In the genomic region with DNA sequence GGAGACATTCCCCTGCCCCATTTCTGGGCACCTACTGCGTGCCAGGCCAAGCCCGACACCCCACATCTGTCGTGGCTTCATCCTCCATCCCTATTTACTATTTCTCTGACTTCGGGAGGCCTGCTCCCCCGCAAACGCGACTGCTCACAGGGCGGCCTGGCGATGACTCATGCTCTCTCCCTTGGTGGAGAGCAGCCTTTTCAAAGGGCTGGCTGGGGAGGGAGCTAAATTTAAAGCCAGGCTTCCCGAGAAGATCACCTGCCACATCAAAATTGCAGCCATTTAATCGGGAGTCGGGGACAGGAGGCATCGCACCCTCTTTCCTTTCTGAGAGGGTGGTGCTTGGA, we compare ENCODE assay signal across 10 cellular contexts. TPM values are rescaled to one million over a fixed set of nuclear protein-coding genes. Genes with fewer than 3 reads are reported as not detected.
DNase-seq lines count a peak whose midpoint lies in the region; ATAC-seq, FAIRE-seq and TF ChIP-seq lines count a peak whose summit lies in the region.
"Had no signal": no experiment of that assay in that cellular context is flagged by ENCODE, and none has a peak within 500 bp of the region (broad histone marks: within the 10 kb centered on the region; RNA-seq: fewer than 3 reads in every experiment).

No MANE protein-coding gene starts in this region.

- H3K4me1 Mint-ChIP-seq in neural progenitor cell: peaks cover 25% of the 10 kb centered on the region

- BruUV-seq in K562 (replicated peaks; lab: Mats Ljungman, UMichigan): no TSS peak

- peaks cover 0 to 5% of the 10 kb centered on the region in 2 experiments; a peak in 1 of 5 replicates for H3K27me3 ChIP-seq in K562 (ENCODE audit: control insufficient read depth in 2 of 2, insufficient read depth in 2 of 2, low read length in 2 of 2)
- H3K27me3 ChIP-seq in neural progenitor cell: peaks cover 23% of the 10 kb centered on the region
- H3K27me3 ChIP-seq in colonic mucosa: peaks cover 6% of the 10 kb centered on the region

- H3K4me1 ChIP-seq in K562 (replicated peaks in 1 of 2; ENCODE audit: control insufficient read depth in 2 of 2, insufficient read depth in 2 of 2, low read length in 2 of 2) (no peaks in the 10 kb centered on the region; a peak in 1 of 5 replicates), neural progenitor cell (peaks cover 5% of the 10 kb centered on the region), colonic mucosa (no peaks in the 10 kb centered on the region)

- no peak overlapping the region for H3K9ac ChIP-seq in K562 (ENCODE audit: insufficient read depth in 1 of 2, low read depth in 2 of 2, low read length in 2 of 2)
- H3K9ac ChIP-seq in neural progenitor cell: no peak overlapping the region
- no peak overlapping the region for H3K9ac ChIP-seq in colonic mucosa (ENCODE audit: low read depth in 2 of 2, low read length in 2 of 2)

- H3F3A ChIP-seq in neural progenitor cell (ENCODE audit: low read depth): peaks cover 24% of the 10 kb centered on the region

- H3K4me3 Mint-ChIP-seq in neural progenitor cell: peak overlapping the region; percentile 19

- no peaks in the 10 kb centered on the region for H3K36me3 ChIP-seq in K562 (ENCODE audit: control insufficient read depth, insufficient read depth, low read length)
- no peaks in the 10 kb centered on the region for H3K36me3 ChIP-seq in neural progenitor cell
- H3K36me3 ChIP-seq in colonic mucosa: no peaks in the 10 kb centered on the region
- H3K36me3 ChIP-seq: neutrophil had no signal

- CTCF ChIA-PET in K562 (lab: Yijun Ruan, JAX; ENCODE audit: low intra/inter-chr PET ratio): no interaction called here

- FAIRE-seq in K562 (lab: Jason Lieb, UNC): no peak

- H3K9me3 Mint-ChIP-seq in neural progenitor cell: no peaks in the 10 kb centered on the region

- H4K20me1 ChIP-seq in K562 (replicated peaks; ENCODE audit: control insufficient read depth, insufficient read depth, low read length) (no peaks in the 10 kb centered on the region), neural progenitor cell (ENCODE audit: low read depth) (no peaks in the 10 kb centered on the region)

- TF ChIP-seq EP300 in K562 (IDR thresholded peaks at IDR 0.05; ENCODE audit: low read length): no peak

- POLR2A ChIA-PET in K562 (lab: Yijun Ruan, JAX): no interaction called here

- H2AFZ ChIP-seq in K562 (ENCODE audit: low read depth, low read length): no peak overlapping the region
- no peak overlapping the region for H2AFZ ChIP-seq in neural progenitor cell (replicated peaks)

- H3K27ac ChIP-seq in K562 (ENCODE audit: extremely low read depth, low read depth, low read length): no peak overlapping the region
- no peak overlapping the region for H3K27ac ChIP-seq in neural progenitor cell
- H3K27ac ChIP-seq in colonic mucosa: no peak overlapping the region
- H3K27ac ChIP-seq: neutrophil had no signal

- TF ChIP-seq RAD21 in K562 (CRISPR knock-in tag; conservative IDR thresholded peaks at IDR 0.05 in 1 of 2, IDR thresholded peaks at IDR 0.05 in 1 of 2): no peak

- H3K27me3 Mint-ChIP-seq in neural progenitor cell (ENCODE audit: insufficient read depth, low read depth): peaks cover 9% of the 10 kb centered on the region

- H3K9me3 ChIP-seq in K562 (replicated peaks; ENCODE audit: control insufficient read depth, insufficient read depth, low read depth, low read length) (no peaks in the 10 kb centered on the region), neural progenitor cell (ENCODE audit: low read depth) (no peaks in the 10 kb centered on the region), colonic mucosa (no peaks in the 10 kb centered on the region)
- H3K9me3 ChIP-seq: neutrophil had no signal

- no peak overlapping the region for H3K4me3 ChIP-seq in K562
- H3K4me3 ChIP-seq in neural progenitor cell: no peak overlapping the region
- no peak overlapping the region for H3K4me3 ChIP-seq in colonic mucosa

- intact Hi-C loops in K562 (cut with micrococcal nuclease) (no loop called here), colonic mucosa (cut with DNase I) (no loop called here)

- no peaks in the 10 kb centered on the region for H3K9me1 ChIP-seq in K562 (ENCODE audit: control insufficient read depth, insufficient read depth, low read length)

- DNase-seq in Daoy (ENCODE audit: low read depth) (peak; percentile 86), NCI-H146 (lab: John Stamatoyannopoulos, UW) (peak; percentile 80), K562 (ENCODE audit: extremely low read depth in 1 of 4, low spot score in 3 of 4) (peak; percentile 27 to 43 (median 40)), neural progenitor cell (ENCODE audit: low spot score) (peak; percentile 48), colonic mucosa (no peak)
- no peak for DNase-seq in activated CD8-positive, alpha-beta memory T cell treated with anti-CD3 and anti-CD28 coated beads, Interleukin-2, amount 50 U/mL, for 48 hours
- DNase-seq: effector CD4-positive, alpha-beta T cell had no signal

- no peak for TF ChIP-seq CTCF in K562 (IDR thresholded peaks at IDR 0.05 in 2 of 3, conservative IDR thresholded peaks at IDR 0.05 in 1 of 3; ENCODE audit: insufficient read depth in 2 of 3, low read depth in 1 of 3, low read length in 3 of 3)
- TF ChIP-seq CTCF in neural progenitor cell (IDR thresholded peaks at IDR 0.05): no peak
- TF ChIP-seq CTCF in colonic mucosa (IDR thresholded peaks at IDR 0.05): no peak

- H3K79me2 ChIP-seq in K562 (ENCODE audit: control insufficient read depth, insufficient read depth, low read length) (no peaks in the 10 kb centered on the region), neural progenitor cell (ENCODE audit: low read depth) (no peaks in the 10 kb centered on the region)

- ATAC-seq in K562 (peak; percentile 51), HG03439 (IDR thresholded peaks at IDR 0.05; ENCODE audit: unreplicated experiment) (no peak), GM19455 (IDR thresholded peaks at IDR 0.05; ENCODE audit: unreplicated experiment) (no peak)

- in situ Hi-C loops in K562 (cut with MboI): no loop called here

- 0% methylated on average over 8 of the region's 13 CpGs for WGBS in K562 (ENCODE audit: insufficient coverage, low coverage, missing lambda C conversion rate)

- H3K4me2 ChIP-seq in K562 (ENCODE audit: insufficient read depth, low read length) (no peak overlapping the region), neural progenitor cell (peak overlapping the region; percentile 16)

- no peak for TF ChIP-seq POLR2A in K562 (conservative IDR thresholded peaks at IDR 0.05)

- no peaks in the 10 kb centered on the region for H3K36me3 Mint-ChIP-seq in neural progenitor cell

- H3K27ac Mint-ChIP-seq in neural progenitor cell: no peak overlapping the region

TF ChIP-seq in K562, 482 proteins besides CTCF, POLR2A, EP300 and RAD21:
- TF ChIP-seq RUNX1 (IDR thresholded peaks at IDR 0.05; ENCODE audit: low read depth) (no peak), ZNF134 (CRISPR knock-in tag; conservative IDR thresholded peaks at IDR 0.05) (no peak), THRAP3 (IDR thresholded peaks at IDR 0.05; ENCODE audit: borderline replicate concordance) (no peak), FOSL1 (tag; conservative IDR thresholded peaks at IDR 0.05) (peak; percentile 40), JUN (IDR thresholded peaks at IDR 0.05; ENCODE audit: borderline replicate concordance, low read depth, low read length) (peak; percentile 60), JUN (CRISPR knock-in tag; IDR thresholded peaks at IDR 0.05; ENCODE audit: borderline replicate concordance) (no peak), EGR1 (conservative IDR thresholded peaks at IDR 0.05) (peak; percentile 54), JUND (IDR thresholded peaks at IDR 0.05; ENCODE audit: borderline replicate concordance, low read depth, low read length) (peak; percentile 87), JUND (tag; IDR thresholded peaks at IDR 0.05; ENCODE audit: borderline replicate concordance, low read depth, low read length) (peak; percentile 74; the same call in 1 of the 3 replicates)
- TF ChIP-seq, protein P1, sequence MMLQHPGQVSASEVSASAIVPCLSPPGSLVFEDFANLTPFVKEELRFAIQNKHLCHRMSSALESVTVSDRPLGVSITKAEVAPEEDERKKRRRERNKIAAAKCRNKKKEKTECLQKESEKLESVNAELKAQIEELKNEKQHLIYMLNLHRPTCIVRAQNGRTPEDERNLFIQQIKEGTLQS (IDR thresholded peaks at IDR 0.05): peak; percentile 80
- TF ChIP-seq, protein P1 (CRISPR knock-in tag; conservative IDR thresholded peaks at IDR 0.05): no peak

RNA-seq across cellular contexts. Expression of a gene that starts 24.9 kb away (rescaled TPM):
- total RNA-seq in Daoy (2014; rRNA removed; shearing (Covaris generic)): 6.8 and 8.7 TPM in 2 replicates
- total RNA-seq in K562 (2011; cell fraction: chromatin; rRNA removed; ENCODE audit: low replicate concordance): not detected in 2 replicates
- not detected in 2 replicates for total RNA-seq in K562 (2011; cell fraction: nucleolus; rRNA removed)
- not detected in 2 replicates for total RNA-seq in K562 (2011; cell fraction: nucleoplasm; rRNA removed)
- not detected in 2 replicates for total RNA-seq in K562 (2014; rRNA removed)
- total RNA-seq in K562 (2014; rRNA removed; fragmentation: Illumina TruSeq; extraction: Trizol): not detected in 2 replicates
- not detected in 2 replicates for total RNA-seq in K562 (2015; rRNA removed; fragmentation: Illumina TruSeq; extraction: Trizol)
- not detected in 2 replicates for total RNA-seq in K562 (2021)
- not detected in 2 replicates for polyA plus RNA-seq in K562 (2011; rRNA removed)
- polyA plus RNA-seq in K562 (2011; cell fraction: cytosol; rRNA removed): not detected in 2 replicates
- polyA plus RNA-seq in K562 (2011; cell fraction: nucleus; rRNA removed): not detected in 2 replicates
- polyA plus RNA-seq in K562 (2012): 0.03 TPM in 1 of 2 replicates, not detected in the other
- not detected in 2 replicates for polyA plus RNA-seq in K562 (2014; fragmentation: Illumina TruSeq; extraction: Trizol)
- polyA plus RNA-seq in K562 (2014; fragmentation: Nextera tagmentation; extraction: Ambion mirVana): not detected
- polyA plus RNA-seq in K562 (2014; rRNA removed): not detected in 2 replicates
- polyA minus RNA-seq in K562 (2011; rRNA and poly(A)+ RNA removed): not detected in 2 replicates
- not detected in 2 replicates for polyA minus RNA-seq in K562 (2011; cell fraction: cytosol; rRNA and poly(A)+ RNA removed)
- under 0.01 TPM in 1 of 2 replicates, not detected in the other for polyA minus RNA-seq in K562 (2011; cell fraction: nucleus; rRNA and poly(A)+ RNA removed)
- 4.4 and 5.7 TPM in 2 replicates for total RNA-seq in neural progenitor cell (ENCODE audit: low replicate concordance)
- 1 to 10 TPM in 1 of 2 donors, under 1 TPM in 1; 0.27 to 6.6 TPM for total RNA-seq in colonic mucosa

Comparison
In these comparisons a context has a peak if more than half of its experiments do, and no peak if none do; other contexts are left out.
1. DNase-seq: peak in Daoy (single experiment), NCI-H146 (single experiment), K562 (4 of 4) and neural progenitor cell (single experiment); none in activated CD8-positive, alpha-beta memory T cell treated with anti-CD3 and anti-CD28 coated beads, Interleukin-2, amount 50 U/mL, for 48 hours (single experiment) and colonic mucosa (single experiment).